10 cellular contexts compared by ENCODE assay signal in genomic region chr19:3375221-3376088, GRCh38. TPM values are rescaled to one million over a fixed set of nuclear protein-coding genes. Genes with fewer than 3 reads are reported as not detected.
A peak's percentile ranks its signal among the peaks of the same experiment; 100 is the strongest.
DNase-seq lines count a peak whose midpoint lies in the region; ATAC-seq, FAIRE-seq and TF ChIP-seq lines count a peak whose summit lies in the region.
"Had no signal": no experiment of that assay in that cellular context is flagged by ENCODE, and none has a peak within 500 bp of the region (broad histone marks: within the 10 kb centered on the region; RNA-seq: fewer than 3 reads in every experiment).

No MANE protein-coding gene starts in this region.

- POLR2A ChIA-PET in AG04450 (lab: Yijun Ruan, JAX) = interaction anchor here (0.7 to 1.3 kb wide), 2 partner anchors 13 to 51 kb away, joined by 3 read pairs; no protein-coding TSS in a partner anchor

- H3K4me3 ChIP-seq in AG04450 (ENCODE audit: low read depth, low read length) (peak overlapping the region; percentile 32), astrocyte (ENCODE audit: insufficient read depth, low read depth, low read length) (no peak overlapping the region), osteoblast (ENCODE audit: insufficient read depth, low read length) (peak overlapping the region; percentile 22), small intestine (ENCODE audit: low read depth in 1 of 2, low read length in 2 of 2) (no peak overlapping the region)

- WGBS in small intestine, 3 donors = 53 to 75% (median 70%) methylated on average over 30 to 32 of the region's 32 CpGs

- H3K4me1 ChIP-seq in astrocyte (ENCODE audit: insufficient read depth, low read length) = peaks cover 19% of the 10 kb centered on the region
- peaks cover 27% of the 10 kb centered on the region for H3K4me1 ChIP-seq in osteoblast (ENCODE audit: insufficient read depth, low read length)
- no peaks in the 10 kb centered on the region for H3K4me1 ChIP-seq in small intestine (ENCODE audit: control insufficient read depth in 2 of 2, insufficient read depth in 1 of 2, low read depth in 1 of 2, low read length in 1 of 2)

- peak overlapping the region; percentile 53 for H3K4me2 ChIP-seq in astrocyte (ENCODE audit: low read length)
- peak overlapping the region; percentile 57 for H3K4me2 ChIP-seq in osteoblast (ENCODE audit: insufficient read depth, low read length)

- H3K27ac Mint-ChIP-seq in astrocyte (ENCODE audit: unreplicated experiment) = no peak overlapping the region
- H3K27ac Mint-ChIP-seq in activated T-cell treated with anti-CD3 and anti-CD28 coated beads, Interleukin-2, amount 50 U/mL, for 72 hours = no peak overlapping the region

- peak overlapping the region; percentile 59 for H3K9ac ChIP-seq in astrocyte (ENCODE audit: low read length)

- intact Hi-C loops in Right ventricle myocardium superior (cut with DNase I) = no loop called here

- peak; percentile 81 for ATAC-seq in Right ventricle myocardium superior (ENCODE audit: poor library complexity)
- ATAC-seq in activated T-cell treated with anti-CD3 and anti-CD28 coated beads, Interleukin-2, amount 50 U/mL, for 72 hours (replicated peaks in 1 of 2) = no peak
- ATAC-seq in HG02970 (IDR thresholded peaks at IDR 0.05; ENCODE audit: low FRiP score, unreplicated experiment) = no peak

- H3K4me3 Mint-ChIP-seq in astrocyte (ENCODE audit: unreplicated experiment) = no peak overlapping the region
- H3K4me3 Mint-ChIP-seq in activated T-cell treated with anti-CD3 and anti-CD28 coated beads, Interleukin-2, amount 50 U/mL, for 72 hours = no peak overlapping the region

- DNase-seq in AG04450 (ENCODE audit: low read depth, low spot score) (no peak), astrocyte (ENCODE audit: low read depth) (peak; percentile 71), Right ventricle myocardium superior (peak; percentile 91), osteoblast (ENCODE audit: insufficient read length, low spot score, missing footprints) (peak; percentile 95), small intestine (no peak), AG20443 (ENCODE audit: low spot score) (no peak)
- DNase-seq in activated T-cell treated with anti-CD3 and anti-CD28 coated beads, Interleukin-2, amount 50 U/mL, for 72 hours = no peak

- H3K9me3 ChIP-seq in AG04450 (ENCODE audit: control insufficient read depth, insufficient read depth, low read length) = no peaks in the 10 kb centered on the region
- H3K9me3 ChIP-seq in astrocyte (ENCODE audit: insufficient read depth, low read depth, low read length) = no peaks in the 10 kb centered on the region
- no peaks in the 10 kb centered on the region for H3K9me3 ChIP-seq in osteoblast (ENCODE audit: low read depth, low read length)
- H3K9me3 ChIP-seq in small intestine (ENCODE audit: control insufficient read depth, low read depth) = no peaks in the 10 kb centered on the region

- peaks cover 4% of the 10 kb centered on the region for H3K36me3 Mint-ChIP-seq in astrocyte (ENCODE audit: low read depth, unreplicated experiment)
- H3K36me3 Mint-ChIP-seq in activated T-cell treated with anti-CD3 and anti-CD28 coated beads, Interleukin-2, amount 50 U/mL, for 72 hours (ENCODE audit: insufficient read depth in 2 of 2) = no peaks in the 10 kb centered on the region

- H3K4me1 Mint-ChIP-seq in astrocyte (ENCODE audit: low read depth, unreplicated experiment) = peaks cover 12% of the 10 kb centered on the region
- peaks cover 6% of the 10 kb centered on the region for H3K4me1 Mint-ChIP-seq in activated T-cell treated with anti-CD3 and anti-CD28 coated beads, Interleukin-2, amount 50 U/mL, for 72 hours (ENCODE audit: low read depth)

- peak overlapping the region; percentile 65 for H3K27ac ChIP-seq in AG04450 (ENCODE audit: low read depth, low read length)
- peak overlapping the region; percentile 21 for H3K27ac ChIP-seq in astrocyte (ENCODE audit: low read depth, low read length)
- H3K27ac ChIP-seq in osteoblast (ENCODE audit: low read depth, low read length) = peak overlapping the region; percentile 52
- peak overlapping the region in 1 of 2 donors; percentile 91 for H3K27ac ChIP-seq in small intestine (ENCODE audit: low read depth in 1 of 2, low read length in 1 of 2)
- H3K27ac ChIP-seq: VCaP had no signal

- H3K79me2 ChIP-seq in astrocyte (ENCODE audit: insufficient read depth, low read length) = peaks cover 84% of the 10 kb centered on the region
- peaks cover 87% of the 10 kb centered on the region for H3K79me2 ChIP-seq in osteoblast (ENCODE audit: insufficient read depth, low read length)

- no peaks in the 10 kb centered on the region for H3K9me3 Mint-ChIP-seq in astrocyte (ENCODE audit: unreplicated experiment)
- no peaks in the 10 kb centered on the region for H3K9me3 Mint-ChIP-seq in activated T-cell treated with anti-CD3 and anti-CD28 coated beads, Interleukin-2, amount 50 U/mL, for 72 hours

- H3K36me3 ChIP-seq in astrocyte (ENCODE audit: insufficient read depth, low read length) = peaks cover 3% of the 10 kb centered on the region
- H3K36me3 ChIP-seq in osteoblast (ENCODE audit: insufficient read depth, low read length) = peaks cover 8% of the 10 kb centered on the region
- H3K36me3 ChIP-seq in small intestine (ENCODE audit: control insufficient read depth in 2 of 2, insufficient read depth in 2 of 2, low read length in 2 of 2) = no peaks in the 10 kb centered on the region

- peaks cover 21% of the 10 kb centered on the region for H3K27me3 Mint-ChIP-seq in astrocyte (ENCODE audit: low read depth, unreplicated experiment)
- H3K27me3 Mint-ChIP-seq in activated T-cell treated with anti-CD3 and anti-CD28 coated beads, Interleukin-2, amount 50 U/mL, for 72 hours (ENCODE audit: low read depth) = no peaks in the 10 kb centered on the region

- CTCF ChIA-PET in AG04450 (lab: Charles Lee) = no interaction called here

- H2AFZ ChIP-seq in astrocyte (ENCODE audit: low read depth, low read length) (no peak overlapping the region), osteoblast (ENCODE audit: low read length) (no peak overlapping the region)

- H4K20me1 ChIP-seq in astrocyte (ENCODE audit: insufficient read depth, low read length) = peaks cover 72% of the 10 kb centered on the region
- peaks cover 63% of the 10 kb centered on the region for H4K20me1 ChIP-seq in osteoblast (ENCODE audit: insufficient read depth, low read length)

- no peak for TF ChIP-seq CTCF in AG04450 (IDR thresholded peaks at IDR 0.05; ENCODE audit: low read depth, low read length)
- no peak for TF ChIP-seq CTCF in astrocyte (IDR thresholded peaks at IDR 0.05; ENCODE audit: insufficient read depth, low read depth, low read length)
- TF ChIP-seq CTCF in osteoblast (IDR thresholded peaks at IDR 0.05; ENCODE audit: extremely low read depth, low read depth, low read length) = no peak

- no peak for FAIRE-seq in astrocyte (lab: Jason Lieb, UNC)
- no peak for FAIRE-seq in small intestine (lab: Jason Lieb, UNC)
- FAIRE-seq: GM18507 had no signal

- H3K27me3 ChIP-seq in AG04450 (ENCODE audit: control insufficient read depth, insufficient read depth, low read length) = no peaks in the 10 kb centered on the region
- H3K27me3 ChIP-seq in astrocyte (ENCODE audit: insufficient read depth, low read length) = no peaks in the 10 kb centered on the region
- H3K27me3 ChIP-seq in osteoblast (ENCODE audit: insufficient read depth, low read length) = no peaks in the 10 kb centered on the region
- H3K27me3 ChIP-seq in small intestine (ENCODE audit: control insufficient read depth in 2 of 2, insufficient read depth in 2 of 2, low read length in 2 of 2) = no peaks in the 10 kb centered on the region

RNA-seq across cellular contexts. Expression of gene NFIC, which starts 9.1 kb away (rescaled TPM):
- 3.9 and 7.7 TPM in 2 replicates for polyA plus RNA-seq in AG04450 (2011; rRNA removed)
- 15.0 and 21.4 TPM in 2 replicates for polyA minus RNA-seq in AG04450 (2011; rRNA and poly(A)+ RNA removed)
- total RNA-seq in astrocyte = 38.3 and 49.8 TPM in 2 replicates
- total RNA-seq in Right ventricle myocardium superior = 153 TPM
- total RNA-seq in osteoblast = 57.2 and 61.2 TPM in 2 replicates
- total RNA-seq in activated T-cell treated with anti-CD3 and anti-CD28 coated beads, Interleukin-2, amount 50 U/mL, for 72 hours = 10 to 100 TPM; 19.8 to 24.8 TPM
- polyA plus RNA-seq in small intestine = 10 to 100 TPM in 1 of 3 donors, 1 to 10 TPM in 2; 4.5 to 37.9 (median 6.2) TPM

Comparison
In these comparisons a context has a peak if more than half of its experiments do, and no peak if none do; other contexts are left out.
1. DNase-seq: peak in astrocyte (single experiment), Right ventricle myocardium superior (single experiment) and osteoblast (single experiment); none in AG04450 (single experiment), activated T-cell treated with anti-CD3 and anti-CD28 coated beads, Interleukin-2, amount 50 U/mL, for 72 hours (0 of 2), small intestine (single experiment) and AG20443 (single experiment).
2. H3K4me3 ChIP-seq: peak in AG04450 (single experiment) and osteoblast (single experiment); none in astrocyte (single experiment) and small intestine (0 of 2).